In genomic region chr7:48109848-48110663, GRCh38 we compare ENCODE assay signal across 8 cellular contexts. TPM values are rescaled to one million over a fixed set of nuclear protein-coding genes. Genes with fewer than 3 reads are reported as not detected.
DNase-seq lines count a peak whose midpoint lies in the region; ATAC-seq and TF ChIP-seq lines count a peak whose summit lies in the region.

No MANE protein-coding gene starts in this region.

- peaks cover 5% of the 10 kb centered on the region for H3K4me1 Mint-ChIP-seq in activated B cell treated with CpG ODN at 0.5 μM for 24 hours

- H3K27ac Mint-ChIP-seq in activated B cell treated with CpG ODN at 0.5 μM for 24 hours: no peak overlapping the region

- H3K9me3 Mint-ChIP-seq in activated B cell treated with CpG ODN at 0.5 μM for 24 hours: no peaks in the 10 kb centered on the region

- H3K27me3 Mint-ChIP-seq in activated B cell treated with CpG ODN at 0.5 μM for 24 hours: peaks cover 6% of the 10 kb centered on the region

- DNase-seq in GM13977 (ENCODE audit: low spot score): peak; percentile 80
- DNase-seq in NCI-H1694 (lab: John Stamatoyannopoulos, UW): peak; percentile 51
- peak; percentile 79 for DNase-seq in activated B cell treated with CpG ODN at 0.5 μM for 24 hours
- peak; percentile 40 to 63 for DNase-seq in cardiac fibroblast (ENCODE audit: low read depth in 2 of 2)
- DNase-seq in left kidney (ENCODE audit: low read depth, low spot score): peak; percentile 74
- DNase-seq in stimulated activated CD4-positive, alpha-beta T cell treated with anti-CD3 and anti-CD28 coated beads, TNF-alpha, amount 100 ng/mL, for 24 hours (ENCODE audit: low read depth in 3 of 3): peak; percentile 72 to 86 (median 83)

- H3K27ac ChIP-seq in 22Rv1: no peak overlapping the region

- TF ChIP-seq CTCF in 22Rv1 (IDR thresholded peaks at IDR 0.05) (peak; percentile 99), GM13977 (IDR thresholded peaks at IDR 0.05; ENCODE audit: extremely low read depth, insufficient read depth, missing control alignments) (peak; percentile 91), activated B cell treated with CpG ODN at 0.5 μM for 24 hours (IDR thresholded peaks at IDR 0.05) (peak; percentile 75), cardiac fibroblast (IDR thresholded peaks at IDR 0.05; ENCODE audit: low read depth, low read length) (peak; percentile 97)

- H3K4me3 ChIP-seq in cardiac fibroblast (replicated peaks in 1 of 2; ENCODE audit: low read depth in 2 of 2, low read length in 2 of 2): no peak overlapping the region

- POLR2A ChIA-PET in activated B cell treated with CpG ODN at 0.5 μM for 24 hours (lab: Charles Lee): interaction anchor here (0.8 to 1.2 kb wide), 2 partner anchors 118 to 165 kb away, joined by 3 to 11 read pairs; no protein-coding TSS in a partner anchor

- ATAC-seq in HG02840 (IDR thresholded peaks at IDR 0.05; ENCODE audit: low FRiP score, unreplicated experiment) (peak; percentile 89), activated B cell treated with CpG ODN at 0.5 μM for 24 hours (ENCODE audit: low read depth) (peak; percentile 92)

- in situ Hi-C loops in GM13977 (cut with MboI; ENCODE audit: low pct_unique_long_range_greater_than_20kb, low sequenced_read_pairs, unreplicated experiment): loop anchor here (10.0 kb wide), 2 partner anchors 125 to 155 kb away; no protein-coding TSS in a partner anchor

- intact Hi-C loops in activated B cell treated with CpG ODN at 0.5 μM for 24 hours (cut with micrococcal nuclease): loop anchor here (1.0 kb wide), 7 partner anchors 25 to 844 kb away; partner anchors contain the start of gene C7orf57

- H3K36me3 Mint-ChIP-seq in activated B cell treated with CpG ODN at 0.5 μM for 24 hours (ENCODE audit: low read depth): peaks cover 17% of the 10 kb centered on the region

- no peak overlapping the region for H3K4me3 Mint-ChIP-seq in activated B cell treated with CpG ODN at 0.5 μM for 24 hours

- CTCF ChIA-PET in activated B cell treated with CpG ODN at 0.5 μM for 24 hours (lab: Charles Lee): interaction anchor here (0.8 to 3.9 kb wide), 19 partner anchors 8 to 844 kb away, joined by 3 to 108 read pairs (median 5); partner anchors contain the start of genes C7orf57 and UPP1

RNA-seq across cellular contexts. Expression of gene UPP1, which starts 21.0 kb away (rescaled TPM):
- 3.3 and 3.5 TPM in 2 replicates for total RNA-seq in activated B cell treated with CpG ODN at 0.5 μM for 24 hours
